In the genomic region with DNA sequence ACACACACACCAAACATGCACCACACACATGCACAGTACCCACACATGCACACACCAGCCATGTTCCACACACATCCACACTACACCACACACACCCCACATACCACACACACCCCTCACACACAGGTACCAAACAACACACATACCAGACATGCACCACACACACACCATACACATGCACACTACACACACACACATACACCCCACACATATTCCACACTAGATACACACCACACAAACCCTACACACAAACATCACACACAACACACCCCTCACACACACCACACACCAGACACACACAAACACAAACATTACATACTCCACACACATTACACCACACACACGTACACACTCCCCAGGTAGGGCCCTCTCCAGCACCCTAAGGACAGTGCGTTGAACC, we compare ENCODE assay signal across 2 cellular contexts.
A peak's percentile ranks its signal among the peaks of the same experiment; 100 is the strongest.
TF ChIP-seq lines count a peak whose summit lies in the region.

No MANE protein-coding gene starts in this region.

TF ChIP-seq in HEK293, 187 proteins besides CTCF, POLR2A, EP300 and RAD21:
- no peak for TF ChIP-seq ZNF24 (tag by site-specific recombination; IDR thresholded peaks at IDR 0.05)
- TF ChIP-seq ZNF292 (tag by site-specific recombination; IDR thresholded peaks at IDR 0.05; ENCODE audit: borderline replicate concordance, low read depth) = no peak
- 0 out of 2 replicates have a peak, but pooled peaks have one; percentile 11 for TF ChIP-seq ZNF140 (tag by site-specific recombination; IDR thresholded peaks at IDR 0.05)

TF ChIP-seq in H1, 55 proteins besides CTCF, POLR2A, EP300 and RAD21:
- TF ChIP-seq JUN (IDR thresholded peaks at IDR 0.05; ENCODE audit: low read depth, low read length) (no peak), CHD1 (IDR thresholded peaks at IDR 0.05; ENCODE audit: low read depth, low read length) (no peak), CBX8 (IDR thresholded peaks at IDR 0.05; ENCODE audit: borderline replicate concordance, low read depth, low read length) (no peak), RFX5 (IDR thresholded peaks at IDR 0.05; ENCODE audit: borderline replicate concordance, low read depth, low read length) (no peak), TAF1 (IDR thresholded peaks at IDR 0.05; ENCODE audit: low read depth, low read length) (no peak), SIRT6 (IDR thresholded peaks at IDR 0.05; ENCODE audit: low read length) (no peak), CBX5 (IDR thresholded peaks at IDR 0.05; ENCODE audit: low read depth, low read length) (no peak), KDM5A (IDR thresholded peaks at IDR 0.05; ENCODE audit: low read length) (no peak), SAP30 (IDR thresholded peaks at IDR 0.05; ENCODE audit: insufficient read depth, insufficient replicate concordance, low read length) (no peak)
- TF ChIP-seq, protein P1, sequence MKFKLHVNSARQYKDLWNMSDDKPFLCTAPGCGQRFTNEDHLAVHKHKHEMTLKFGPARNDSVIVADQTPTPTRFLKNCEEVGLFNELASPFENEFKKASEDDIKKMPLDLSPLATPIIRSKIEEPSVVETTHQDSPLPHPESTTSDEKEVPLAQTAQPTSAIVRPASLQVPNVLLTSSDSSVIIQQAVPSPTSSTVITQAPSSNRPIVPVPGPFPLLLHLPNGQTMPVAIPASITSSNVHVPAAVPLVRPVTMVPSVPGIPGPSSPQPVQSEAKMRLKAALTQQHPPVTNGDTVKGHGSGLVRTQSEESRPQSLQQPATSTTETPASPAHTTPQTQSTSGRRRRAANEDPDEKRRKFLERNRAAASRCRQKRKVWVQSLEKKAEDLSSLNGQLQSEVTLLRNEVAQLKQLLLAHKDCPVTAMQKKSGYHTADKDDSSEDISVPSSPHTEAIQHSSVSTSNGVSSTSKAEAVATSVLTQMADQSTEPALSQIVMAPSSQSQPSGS (IDR thresholded peaks at IDR 0.05; ENCODE audit: low read length) = no peak
